2 cellular contexts compared by ENCODE assay signal in the genomic region with DNA sequence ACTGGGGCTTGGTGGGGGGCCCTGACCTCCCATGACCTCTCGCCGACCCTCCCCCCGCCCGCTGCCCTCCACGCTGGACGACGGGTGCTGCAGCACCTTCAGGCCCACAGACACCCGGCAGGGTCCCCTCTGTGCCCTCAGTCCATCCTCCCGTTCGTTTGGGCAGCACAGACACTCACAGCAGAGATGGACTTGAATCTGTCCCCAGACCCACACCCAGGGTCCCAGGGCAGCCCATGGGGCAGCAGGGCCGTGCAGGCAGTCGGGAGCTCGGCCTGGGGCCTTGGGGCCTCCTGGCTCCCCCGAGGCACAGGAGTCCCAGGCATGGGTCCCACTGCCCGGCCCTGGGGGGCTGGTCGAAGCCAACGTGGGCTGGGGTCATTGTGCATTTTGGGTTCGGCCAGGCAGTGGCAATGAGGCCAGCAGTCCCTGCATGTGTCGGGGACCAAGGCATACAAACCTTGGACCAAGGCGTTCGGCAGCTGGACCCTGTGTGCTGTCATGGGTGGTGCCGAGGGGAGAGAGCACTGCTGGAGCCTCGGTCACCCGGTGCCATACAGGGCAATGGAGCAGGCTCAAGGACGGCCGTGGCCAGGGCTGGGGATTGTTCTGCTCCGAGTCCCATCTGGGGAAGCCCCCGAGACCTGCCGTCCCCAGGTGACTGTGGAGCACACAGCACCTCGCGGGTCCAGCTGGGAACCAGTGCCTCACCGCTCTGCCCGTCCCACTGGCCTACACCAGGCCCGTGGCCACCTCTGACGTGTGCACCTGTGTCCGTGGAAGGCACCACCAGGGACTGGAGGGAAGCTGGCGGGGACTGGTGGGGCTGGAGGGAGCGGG.
TF ChIP-seq lines count a peak whose summit lies in the region.

No MANE protein-coding gene starts in this region.

TF ChIP-seq in SK-N-SH, 30 proteins besides CTCF, POLR2A, EP300 and RAD21 (continued from another document):
- TF ChIP-seq RCOR1 (IDR thresholded peaks at IDR 0.05; ENCODE audit: low read length) (no peak), TAF1 (IDR thresholded peaks at IDR 0.05; ENCODE audit: borderline replicate concordance, low read depth, low read length) (no peak), SMC3 (IDR thresholded peaks at IDR 0.05; ENCODE audit: low read depth, low read length) (no peak)
TF ChIP-seq in SK-N-SH: peak in this region for 0.

TF ChIP-seq in SK-N-SH treated with all-trans-retinoic acid at 6 μM for 48 hours, 23 proteins besides CTCF, POLR2A, EP300 and RAD21 (continued from another document):
- TF ChIP-seq CSDC2 (CRISPR knock-in tag; IDR thresholded peaks at IDR 0.05) (no peak), ZNF565 (CRISPR knock-in tag; conservative IDR thresholded peaks at IDR 0.05; ENCODE audit: low read depth) (no peak), ZNF70 (CRISPR knock-in tag; IDR thresholded peaks at IDR 0.05) (no peak)
